Comparison of ENCODE assay signal across 9 cellular contexts in the genomic region with DNA sequence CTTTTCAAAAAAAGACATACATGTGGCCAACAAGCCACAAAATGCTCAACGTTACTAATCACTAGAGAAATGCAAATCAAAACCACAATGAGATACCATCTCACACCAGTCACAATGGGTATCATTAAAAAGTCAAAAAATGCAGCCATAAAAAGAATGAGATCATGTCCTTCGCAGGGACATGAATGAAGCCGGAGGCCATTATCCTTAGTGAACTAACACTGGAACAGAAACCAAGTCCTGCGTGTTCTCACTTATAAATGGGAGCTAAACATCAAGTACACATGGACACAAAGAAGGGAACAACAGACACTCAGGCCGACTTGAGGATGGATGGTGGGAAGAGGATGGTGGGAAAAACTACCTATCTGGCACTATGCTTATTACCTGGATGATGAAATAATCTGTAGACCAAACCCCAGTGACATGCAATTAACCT. TPM values are rescaled to one million over a fixed set of nuclear protein-coding genes. Genes with fewer than 3 reads are reported as not detected.
DNase-seq lines count a peak whose midpoint lies in the region; ATAC-seq and TF ChIP-seq lines count a peak whose summit lies in the region.
"Had no signal": no experiment of that assay in that cellular context is flagged by ENCODE, and none has a peak within 500 bp of the region (broad histone marks: within the 10 kb centered on the region; RNA-seq: fewer than 3 reads in every experiment).

No MANE protein-coding gene starts in this region.

- DNase-seq in EH (ENCODE audit: low read depth) (peak; percentile 95), HS-5 (ENCODE audit: low read depth) (peak; percentile 45), T1000 (lab: John Stamatoyannopoulos, UW) (peak; percentile 16), kidney glomerular epithelial cell (lab: John Stamatoyannopoulos, UW) (peak; percentile 32), D341Med (ENCODE audit: low spot score) (no peak), mucosa of descending colon (no peak), GM03348 (ENCODE audit: low spot score) (no peak)
- DNase-seq: hypothalamus had no signal

- intact Hi-C loops in mucosa of descending colon (cut with DNase I, micrococcal nuclease): no loop called here

- ATAC-seq in mucosa of descending colon (no peak), HG02763 (IDR thresholded peaks at IDR 0.05; ENCODE audit: unreplicated experiment) (no peak)

- no peak for TF ChIP-seq CTCF in mucosa of descending colon (IDR thresholded peaks at IDR 0.05)

- no peak overlapping the region for H3K4me3 ChIP-seq in mucosa of descending colon

- no peaks in the 10 kb centered on the region for H3K4me1 ChIP-seq in mucosa of descending colon (ENCODE audit: low read depth)

- H3K36me3 ChIP-seq in mucosa of descending colon (ENCODE audit: low read depth): no peaks in the 10 kb centered on the region

- H3K9me3 ChIP-seq in mucosa of descending colon: no peaks in the 10 kb centered on the region

RNA-seq across cellular contexts. Expression of a gene that starts 17.8 kb away (rescaled TPM):
- total RNA-seq in mucosa of descending colon: 100 to 1,000 TPM in 1 of 3 donors, 10 to 100 TPM in 2; 49.3 to 166 (median 53.5) TPM

Comparison
In these comparisons a context has a peak if more than half of its experiments do, and no peak if none do; other contexts are left out.
1. DNase-seq: peak in EH (single experiment), HS-5 (single experiment), T1000 (single experiment) and kidney glomerular epithelial cell (single experiment); none in D341Med (single experiment), mucosa of descending colon (0 of 3) and GM03348 (single experiment).